ENCODE assay signal across 16 cellular contexts in the genomic region with DNA sequence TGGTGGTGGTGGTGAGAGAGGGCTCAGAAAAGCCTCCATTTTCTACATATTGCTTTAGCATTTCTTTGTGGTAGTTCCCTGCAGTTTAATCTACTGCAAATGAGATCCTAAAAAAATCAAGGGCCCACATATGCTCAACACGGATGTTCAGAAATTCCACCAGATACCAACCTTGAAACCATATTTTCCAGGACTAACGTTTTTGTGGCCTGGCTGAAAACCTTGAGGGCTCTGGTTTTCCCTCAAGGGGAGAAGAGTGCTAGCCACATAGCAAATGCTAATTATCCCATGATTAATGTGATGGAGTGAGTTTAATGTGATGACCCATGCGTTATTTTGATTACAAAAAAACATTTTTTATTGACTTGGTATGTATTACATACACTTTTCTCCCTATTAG.
DNase-seq lines count a peak whose midpoint lies in the region; ATAC-seq and TF ChIP-seq lines count a peak whose summit lies in the region.
"Had no signal": no experiment of that assay in that cellular context is flagged by ENCODE, and none has a peak within 500 bp of the region (broad histone marks: within the 10 kb centered on the region; RNA-seq: fewer than 3 reads in every experiment).

No MANE protein-coding gene starts in this region.

- no peak overlapping the region for H2BK20ac ChIP-seq in IMR-90 (ENCODE audit: low read depth, low read length)

- no peak for ATAC-seq in IMR-90 (ENCODE audit: low read depth)
- no peak for ATAC-seq in stimulated activated effector memory CD8-positive, alpha-beta T cell treated with anti-CD3 and anti-CD28 coated beads, Interleukin-12 subunit alpha, Interleukin-12 subunit beta, amount 100 ng/mL, for 72 hours
- ATAC-seq: Panc1, Right ventricle myocardium inferior had no signal

- TF ChIP-seq POLR2A in IMR-90 (IDR thresholded peaks at IDR 0.05; ENCODE audit: low read depth, low read length): no peak

- H3K9me3 Mint-ChIP-seq in mesothelial cell of epicardium: no peaks in the 10 kb centered on the region
- H3K9me3 Mint-ChIP-seq in stimulated activated effector memory CD8-positive, alpha-beta T cell treated with anti-CD3 and anti-CD28 coated beads, Interleukin-12 subunit alpha, Interleukin-12 subunit beta, amount 100 ng/mL, for 72 hours: no peaks in the 10 kb centered on the region
- H3K9me3 Mint-ChIP-seq: CD4-positive, alpha-beta memory T cell had no signal

- H3K4me3 ChIP-seq in IMR-90 (ENCODE audit: insufficient read depth, low read depth, low read length) (no peak overlapping the region), SJSA1 (no peak overlapping the region)

- H3K27me3 ChIP-seq in IMR-90 (ENCODE audit: control insufficient read depth, insufficient read depth, low read length) (peaks cover 49% of the 10 kb centered on the region), SJSA1 (replicated peaks) (no peaks in the 10 kb centered on the region)

- no peaks in the 10 kb centered on the region for H3K9me1 ChIP-seq in IMR-90 (ENCODE audit: insufficient read depth, low read length)

- no peak overlapping the region for H2BK15ac ChIP-seq in IMR-90 (ENCODE audit: low read depth, low read length)

- no peak for TF ChIP-seq RAD21 in IMR-90 (IDR thresholded peaks at IDR 0.05; ENCODE audit: low read length)

- in situ Hi-C loops in IMR-90 (cut with MboI; ENCODE audit: low sequenced_read_pairs): no loop called here

- H3K56ac ChIP-seq in IMR-90 (ENCODE audit: extremely low read depth, insufficient read depth, low read length): no peak overlapping the region

- no peaks in the 10 kb centered on the region for H3K36me3 Mint-ChIP-seq in mesothelial cell of epicardium
- H3K36me3 Mint-ChIP-seq in stimulated activated effector memory CD8-positive, alpha-beta T cell treated with anti-CD3 and anti-CD28 coated beads, Interleukin-12 subunit alpha, Interleukin-12 subunit beta, amount 100 ng/mL, for 72 hours: peaks cover 76% of the 10 kb centered on the region

- H3K4me1 ChIP-seq in IMR-90 (ENCODE audit: control insufficient read depth, insufficient read depth, low read length) (no peaks in the 10 kb centered on the region), SJSA1 (replicated peaks) (peaks cover 43% of the 10 kb centered on the region)

- H4K20me1 ChIP-seq in IMR-90 (ENCODE audit: insufficient read depth, low read length): no peaks in the 10 kb centered on the region

- H3K79me1 ChIP-seq in IMR-90 (ENCODE audit: low read depth in 1 of 2, low read length in 2 of 2): no peaks in the 10 kb centered on the region

- H4K91ac ChIP-seq in IMR-90 (ENCODE audit: insufficient read depth, low read depth, low read length): no peak overlapping the region

- POLR2A ChIA-PET in IMR-90 (lab: Charles Lee; ENCODE audit: unreplicated experiment): no interaction called here

- peak overlapping the region; percentile 53 for H2AFZ ChIP-seq in IMR-90 (replicated peaks; ENCODE audit: low read length, poor library complexity)

- no CpG with 5 or more reads among the region's 3 CpGs for WGBS in IMR-90 (ENCODE audit: extremely low coverage in 2 of 2, insufficient read length in 1 of 2), 2 experiments

- no peak overlapping the region for H2BK120ac ChIP-seq in IMR-90 (ENCODE audit: low read depth, low read length)

- peak overlapping the region; percentile 60 for H3K27ac Mint-ChIP-seq in mesothelial cell of epicardium
- peak overlapping the region; percentile 44 for H3K27ac Mint-ChIP-seq in stimulated activated effector memory CD8-positive, alpha-beta T cell treated with anti-CD3 and anti-CD28 coated beads, Interleukin-12 subunit alpha, Interleukin-12 subunit beta, amount 100 ng/mL, for 72 hours

- H3K36me3 ChIP-seq in IMR-90 (ENCODE audit: control insufficient read depth, insufficient read depth, low read length) (no peaks in the 10 kb centered on the region), SJSA1 (no peaks in the 10 kb centered on the region)

- H3K4me2 ChIP-seq in IMR-90 (ENCODE audit: low read depth, low read length): no peak overlapping the region

- DNase-seq in IMR-90 (no peak), SJSA1 (ENCODE audit: low read depth in 1 of 2, low spot score in 2 of 2) (no peak), mesothelial cell of epicardium (ENCODE audit: low spot score in 2 of 2, unreplicated experiment in 2 of 2) (no peak), OCI-M1 (lab: John Stamatoyannopoulos, UW) (no peak), iPS-NIHi7 (ENCODE audit: extremely low spot score) (no peak)
- no peak for DNase-seq in stimulated activated effector memory CD8-positive, alpha-beta T cell treated with anti-CD3 and anti-CD28 coated beads, Interleukin-12 subunit alpha, Interleukin-12 subunit beta, amount 100 ng/mL, for 72 hours (ENCODE audit: low spot score in 2 of 2)
- no peak for DNase-seq in stimulated activated naive CD4-positive, alpha-beta T cell (lab: John Stamatoyannopoulos, UW)
- DNase-seq: Calu3; CD4-positive, alpha-beta memory T cell; Kasumi-1; MV-4-11; NCI-H1417 treated with DMSO at 0.1 percent for 48 hours; NCI-H1930; NCI-H2171 had no signal

- TF ChIP-seq CTCF in IMR-90 (conservative IDR thresholded peaks at IDR 0.05; ENCODE audit: low read depth, low read length): no peak
- TF ChIP-seq CTCF in mesothelial cell of epicardium (IDR thresholded peaks at IDR 0.05; ENCODE audit: unreplicated experiment): no peak

- dilution Hi-C loops in IMR-90 (cut with HindIII; ENCODE audit: low sequenced_read_pairs, unreplicated experiment): no loop called here

- intact Hi-C loops in IMR-90 (cut with micrococcal nuclease): no loop called here

- no peak overlapping the region for H3K9ac ChIP-seq in IMR-90 (ENCODE audit: low read depth, low read length)

- no peak overlapping the region for H3K27ac ChIP-seq in IMR-90 (ENCODE audit: insufficient read depth, low read length)
- H3K27ac ChIP-seq in SJSA1: peak overlapping the region; percentile 88

- H3K4me1 Mint-ChIP-seq in mesothelial cell of epicardium: peaks cover 29% of the 10 kb centered on the region
- peaks cover 28% of the 10 kb centered on the region for H3K4me1 Mint-ChIP-seq in stimulated activated effector memory CD8-positive, alpha-beta T cell treated with anti-CD3 and anti-CD28 coated beads, Interleukin-12 subunit alpha, Interleukin-12 subunit beta, amount 100 ng/mL, for 72 hours

- no peaks in the 10 kb centered on the region for H3K27me3 Mint-ChIP-seq in mesothelial cell of epicardium (ENCODE audit: low read depth)
- H3K27me3 Mint-ChIP-seq: CD4-positive, alpha-beta memory T cell had no signal

- H2AK9ac ChIP-seq in IMR-90 (replicated peaks; ENCODE audit: low read depth, low read length, poor library complexity): no peak overlapping the region

- no peak overlapping the region for H3K18ac ChIP-seq in IMR-90 (ENCODE audit: low read depth, low read length)

- no TSS peak for BruUV-seq in IMR-90 (replicated peaks; lab: Mats Ljungman, UMichigan)

- no peak overlapping the region for H4K8ac ChIP-seq in IMR-90 (ENCODE audit: low read depth in 2 of 2, low read length in 2 of 2)

- no peak overlapping the region for H2BK5ac ChIP-seq in IMR-90 (ENCODE audit: low read depth, low read length, poor library complexity, severe bottlenecking)

- H3K9me3 ChIP-seq in IMR-90 (ENCODE audit: control insufficient read depth, insufficient read depth, low read length): no peaks in the 10 kb centered on the region
- no peaks in the 10 kb centered on the region for H3K9me3 ChIP-seq in SJSA1 (replicated peaks)

- CTCF ChIA-PET in IMR-90 (lab: Yijun Ruan, JAX): no interaction called here

- no peak overlapping the region for H4K5ac ChIP-seq in IMR-90 (ENCODE audit: low read depth, low read length)

- H2AK5ac ChIP-seq in IMR-90 (ENCODE audit: low read depth, low read length): no peak overlapping the region

- H3K14ac ChIP-seq in IMR-90 (replicated peaks; ENCODE audit: low read depth, low read length): no peak overlapping the region

- no peak overlapping the region for H3K4ac ChIP-seq in IMR-90 (ENCODE audit: low read depth, low read length)

- H3K4me3 Mint-ChIP-seq in mesothelial cell of epicardium: no peak overlapping the region
- no peak overlapping the region for H3K4me3 Mint-ChIP-seq in stimulated activated effector memory CD8-positive, alpha-beta T cell treated with anti-CD3 and anti-CD28 coated beads, Interleukin-12 subunit alpha, Interleukin-12 subunit beta, amount 100 ng/mL, for 72 hours
- H3K4me3 Mint-ChIP-seq: CD4-positive, alpha-beta memory T cell had no signal

- H3K23ac ChIP-seq in IMR-90 (ENCODE audit: low read depth, low read length): no peak overlapping the region

TF ChIP-seq in IMR-90, 13 proteins besides CTCF, POLR2A, EP300 and RAD21:
- TF ChIP-seq FOS (IDR thresholded peaks at IDR 0.05; ENCODE audit: low read depth, low read length): no peak
- TF ChIP-seq NFE2L2 (IDR thresholded peaks at IDR 0.05; ENCODE audit: low read depth, low read length): no peak
- TF ChIP-seq MAFK (IDR thresholded peaks at IDR 0.05; ENCODE audit: low read depth, low read length): no peak
- TF ChIP-seq RFX5 (IDR thresholded peaks at IDR 0.05; ENCODE audit: low read depth, low read length): no peak
- TF ChIP-seq, protein P1, sequence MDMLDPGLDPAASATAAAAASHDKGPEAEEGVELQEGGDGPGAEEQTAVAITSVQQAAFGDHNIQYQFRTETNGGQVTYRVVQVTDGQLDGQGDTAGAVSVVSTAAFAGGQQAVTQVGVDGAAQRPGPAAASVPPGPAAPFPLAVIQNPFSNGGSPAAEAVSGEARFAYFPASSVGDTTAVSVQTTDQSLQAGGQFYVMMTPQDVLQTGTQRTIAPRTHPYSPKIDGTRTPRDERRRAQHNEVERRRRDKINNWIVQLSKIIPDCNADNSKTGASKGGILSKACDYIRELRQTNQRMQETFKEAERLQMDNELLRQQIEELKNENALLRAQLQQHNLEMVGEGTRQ (IDR thresholded peaks at IDR 0.05; ENCODE audit: low read depth, low read length): no peak
- no peak for TF ChIP-seq MXI1 (IDR thresholded peaks at IDR 0.05; ENCODE audit: borderline replicate concordance, low read depth, low read length)
- no peak for TF ChIP-seq BHLHE40 (IDR thresholded peaks at IDR 0.05; ENCODE audit: low read depth, low read length)
- TF ChIP-seq CHD1 (IDR thresholded peaks at IDR 0.05; ENCODE audit: low read depth, low read length): no peak
- no peak for TF ChIP-seq SMC3 (IDR thresholded peaks at IDR 0.05; ENCODE audit: low read depth, low read length)
TF ChIP-seq in IMR-90: peak in this region for 0.
